34 cellular contexts compared by ENCODE assay signal in genomic region chr10:58888957-58889356, GRCh38.
"Had no signal": no experiment of that assay in that cellular context is flagged by ENCODE, and none has a peak within 500 bp of the region (broad histone marks: within the 10 kb centered on the region; RNA-seq: fewer than 3 reads in every experiment).

No MANE protein-coding gene starts in this region.

- H3K9me3 ChIP-seq: ascending aorta, breast epithelium had no signal

- H3K27ac Mint-ChIP-seq: activated CD4-positive, alpha-beta memory T cell treated with anti-CD3 and anti-CD28 coated beads for 36 hours; activated CD4-positive, alpha-beta T cell treated with anti-CD3 and anti-CD28 coated beads for 36 hours; activated CD4-positive, alpha-beta T cell treated with anti-CD3 and anti-CD28 coated beads, Interleukin-2, amount 10 ng/mL, durations not matched to agents 24 days and 14 days; activated CD8-positive, alpha-beta memory T cell treated with anti-CD3 and anti-CD28 coated beads, Interleukin-2, amount 10 ng/mL, durations not matched to agents 7 days and 5 days; activated CD8-positive, alpha-beta T cell treated with anti-CD3 and anti-CD28 coated beads, Interleukin-2, amount 10 ng/mL, durations not matched to agents 7 days and 5 days; activated naive CD4-positive, alpha-beta T cell treated with anti-CD3 and anti-CD28 coated beads, Interleukin-2, amount 10 ng/mL, durations not matched to agents 7 days and 5 days; activated naive CD4-positive, alpha-beta T cell treated with anti-CD3 and anti-CD28 coated beads, Interleukin-2, amount 50 U/mL, for 72 hours; activated naive CD8-positive, alpha-beta T cell treated with anti-CD3 and anti-CD28 coated beads, Interleukin-2, amount 10 ng/mL, durations not matched to agents 7 days and 5 days; activated T-cell treated with anti-CD3 and anti-CD28 coated beads, Interleukin-2, amount 50 U/mL, for 72 hours; dendritic cell treated with granulocyte-macrophage colony-stimulating factor and Interleukin-4, amounts not matched to agents 40 ng/mL and 50 ng/mL, for 4 days; endodermal cell; T-helper 17 cell; T-helper 2 cell treated with Interferon-gamma antibody and Interleukin-4, amounts not matched to agents 5 μg/mL and 100 μg/mL, for 36 hours had no signal

- H3K4me3 ChIP-seq: ascending aorta, breast epithelium, cardiac muscle cell, coronary artery, dorsolateral prefrontal cortex had no signal

- H3K4me1 Mint-ChIP-seq: activated CD4-positive, alpha-beta T cell treated with anti-CD3 and anti-CD28 coated beads for 36 hours; activated CD4-positive, alpha-beta T cell treated with anti-CD3 and anti-CD28 coated beads, Interleukin-2, amount 10 ng/mL, durations not matched to agents 24 days and 14 days; activated CD8-positive, alpha-beta memory T cell treated with anti-CD3 and anti-CD28 coated beads, Interleukin-2, amount 10 ng/mL, durations not matched to agents 7 days and 5 days; activated naive CD4-positive, alpha-beta T cell treated with anti-CD3 and anti-CD28 coated beads, Interleukin-2, amount 10 ng/mL, durations not matched to agents 7 days and 5 days; activated naive CD8-positive, alpha-beta T cell treated with anti-CD3 and anti-CD28 coated beads, Interleukin-2, amount 10 ng/mL, durations not matched to agents 7 days and 5 days; T-helper 17 cell had no signal

- H3K36me3 ChIP-seq: ascending aorta, breast epithelium, cardiac muscle cell had no signal

- H3K27me3 ChIP-seq: ascending aorta, breast epithelium, cardiac muscle cell, dorsolateral prefrontal cortex had no signal

- ATAC-seq: activated CD4-positive, alpha-beta T cell treated with anti-CD3 and anti-CD28 coated beads for 36 hours; activated CD8-positive, alpha-beta memory T cell treated with anti-CD3 and anti-CD28 coated beads, Interleukin-2, amount 10 ng/mL, durations not matched to agents 7 days and 5 days; activated CD8-positive, alpha-beta T cell treated with anti-CD3 and anti-CD28 coated beads, Interleukin-2, amount 10 ng/mL, durations not matched to agents 7 days and 5 days; activated naive CD4-positive, alpha-beta T cell treated with anti-CD3 and anti-CD28 coated beads, Interleukin-2, amount 50 U/mL, for 72 hours; activated T-cell treated with anti-CD3 and anti-CD28 coated beads, Interleukin-2, amount 50 U/mL, for 72 hours; esophagus mucosa; T-helper 17 cell had no signal

- H3K4me1 ChIP-seq: ascending aorta, breast epithelium had no signal

- FAIRE-seq: frontal cortex had no signal

- H3K4me3 Mint-ChIP-seq: activated CD4-positive, alpha-beta memory T cell treated with anti-CD3 and anti-CD28 coated beads for 36 hours; activated CD4-positive, alpha-beta T cell treated with anti-CD3 and anti-CD28 coated beads for 36 hours; activated CD4-positive, alpha-beta T cell treated with anti-CD3 and anti-CD28 coated beads, Interleukin-2, amount 10 ng/mL, durations not matched to agents 24 days and 14 days; activated CD8-positive, alpha-beta memory T cell treated with anti-CD3 and anti-CD28 coated beads, Interleukin-2, amount 10 ng/mL, durations not matched to agents 7 days and 5 days; activated CD8-positive, alpha-beta T cell treated with anti-CD3 and anti-CD28 coated beads, Interleukin-2, amount 10 ng/mL, durations not matched to agents 7 days and 5 days; activated naive CD4-positive, alpha-beta T cell treated with anti-CD3 and anti-CD28 coated beads, Interleukin-2, amount 10 ng/mL, durations not matched to agents 7 days and 5 days; activated naive CD8-positive, alpha-beta T cell treated with anti-CD3 and anti-CD28 coated beads, Interleukin-2, amount 10 ng/mL, durations not matched to agents 7 days and 5 days; activated T-cell treated with anti-CD3 and anti-CD28 coated beads, Interleukin-2, amount 50 U/mL, for 72 hours; brain; dendritic cell treated with granulocyte-macrophage colony-stimulating factor and Interleukin-4, amounts not matched to agents 40 ng/mL and 50 ng/mL, for 4 days; endodermal cell; T-helper 17 cell; T-helper 2 cell treated with Interferon-gamma antibody and Interleukin-4, amounts not matched to agents 5 μg/mL and 100 μg/mL, for 36 hours had no signal

- H3K27ac ChIP-seq: ascending aorta, breast epithelium, cardiac muscle cell, coronary artery, dorsolateral prefrontal cortex had no signal

- DNase-seq: activated CD4-positive, alpha-beta memory T cell treated with anti-CD3 and anti-CD28 coated beads for 36 hours; activated CD4-positive, alpha-beta T cell treated with anti-CD3 and anti-CD28 coated beads for 36 hours; activated CD4-positive, alpha-beta T cell treated with anti-CD3 and anti-CD28 coated beads, Interleukin-2, amount 10 ng/mL, durations not matched to agents 24 days and 14 days; activated CD4-positive, CD25-positive, alpha-beta regulatory T cell; activated CD4-positive, CD25-positive, alpha-beta regulatory T cell treated with anti-CD3 and anti-CD28 coated beads, Interleukin-2, amount 50 U/mL, for 72 hours; activated CD8-positive, alpha-beta memory T cell treated with anti-CD3 and anti-CD28 coated beads, Interleukin-2, amount 10 ng/mL, durations not matched to agents 7 days and 5 days; activated CD8-positive, alpha-beta memory T cell treated with anti-CD3 and anti-CD28 coated beads, Interleukin-2, amount 50 U/mL, for 4 hours; activated CD8-positive, alpha-beta T cell treated with anti-CD3 and anti-CD28 coated beads, Interleukin-2, amount 10 ng/mL, durations not matched to agents 7 days and 5 days; activated gamma-delta T cell; activated naive CD4-positive, alpha-beta T cell; activated naive CD4-positive, alpha-beta T cell treated with anti-CD3 and anti-CD28 coated beads, Interleukin-2, amount 10 ng/mL, durations not matched to agents 7 days and 5 days; activated naive CD8-positive, alpha-beta T cell treated with anti-CD3 and anti-CD28 coated beads, Interleukin-2, amount 10 ng/mL, durations not matched to agents 7 days and 5 days; activated T-cell treated with anti-CD3 and anti-CD28 coated beads, Interleukin-2, amount 50 U/mL, for 1 hour; activated T-cell treated with anti-CD3 and anti-CD28 coated beads, Interleukin-2, amount 50 U/mL, for 72 hours; central memory CD4-positive, alpha-beta T cell; cerebellar nuclear complex; dorsolateral prefrontal cortex; effector memory CD4-positive, alpha-beta T cell; endodermal cell; foreskin fibroblast; head of caudate nucleus; T-helper 1 cell; T-helper 17 cell; T1000 had no signal

- H3K9me3 Mint-ChIP-seq: activated CD4-positive, alpha-beta memory T cell treated with anti-CD3 and anti-CD28 coated beads for 36 hours; activated CD4-positive, alpha-beta T cell treated with anti-CD3 and anti-CD28 coated beads, Interleukin-2, amount 10 ng/mL, durations not matched to agents 24 days and 14 days; activated naive CD4-positive, alpha-beta T cell treated with anti-CD3 and anti-CD28 coated beads, Interleukin-2, amount 10 ng/mL, durations not matched to agents 7 days and 5 days; activated naive CD8-positive, alpha-beta T cell treated with anti-CD3 and anti-CD28 coated beads, Interleukin-2, amount 10 ng/mL, durations not matched to agents 7 days and 5 days; activated T-cell treated with anti-CD3 and anti-CD28 coated beads, Interleukin-2, amount 50 U/mL, for 72 hours; endodermal cell; T-helper 2 cell treated with Interferon-gamma antibody and Interleukin-4, amounts not matched to agents 5 μg/mL and 100 μg/mL, for 36 hours had no signal

- H3K27me3 Mint-ChIP-seq: activated CD4-positive, alpha-beta T cell treated with anti-CD3 and anti-CD28 coated beads, Interleukin-2, amount 10 ng/mL, durations not matched to agents 24 days and 14 days; activated CD8-positive, alpha-beta memory T cell treated with anti-CD3 and anti-CD28 coated beads, Interleukin-2, amount 10 ng/mL, durations not matched to agents 7 days and 5 days; activated naive CD4-positive, alpha-beta T cell treated with anti-CD3 and anti-CD28 coated beads, Interleukin-2, amount 10 ng/mL, durations not matched to agents 7 days and 5 days; activated naive CD8-positive, alpha-beta T cell treated with anti-CD3 and anti-CD28 coated beads, Interleukin-2, amount 10 ng/mL, durations not matched to agents 7 days and 5 days; brain; dendritic cell treated with granulocyte-macrophage colony-stimulating factor and Interleukin-4, amounts not matched to agents 40 ng/mL and 50 ng/mL, for 4 days had no signal

- H3K36me3 Mint-ChIP-seq: activated CD4-positive, alpha-beta memory T cell treated with anti-CD3 and anti-CD28 coated beads for 36 hours; activated CD8-positive, alpha-beta memory T cell treated with anti-CD3 and anti-CD28 coated beads, Interleukin-2, amount 10 ng/mL, durations not matched to agents 7 days and 5 days; activated naive CD4-positive, alpha-beta T cell treated with anti-CD3 and anti-CD28 coated beads, Interleukin-2, amount 10 ng/mL, durations not matched to agents 7 days and 5 days; activated naive CD4-positive, alpha-beta T cell treated with anti-CD3 and anti-CD28 coated beads, Interleukin-2, amount 50 U/mL, for 72 hours; activated naive CD8-positive, alpha-beta T cell treated with anti-CD3 and anti-CD28 coated beads, Interleukin-2, amount 10 ng/mL, durations not matched to agents 7 days and 5 days; brain had no signal
